ENCODE assay signal across 8 cellular contexts in genomic region chr3:138329984-138330293, GRCh38. TPM values are rescaled to one million over a fixed set of nuclear protein-coding genes. Genes with fewer than 3 reads are reported as not detected.
DNase-seq lines count a peak whose midpoint lies in the region; ATAC-seq and TF ChIP-seq lines count a peak whose summit lies in the region.

No MANE protein-coding gene starts in this region.

- no peak overlapping the region for H2AK5ac ChIP-seq in H9 (ENCODE audit: insufficient read length, low read length)

- H3K56ac ChIP-seq in H9 (ENCODE audit: insufficient read length, low read depth, low read length), result no peak overlapping the region

- no peak overlapping the region for H3K14ac ChIP-seq in H9 (ENCODE audit: insufficient read depth, low read length)

- no peak overlapping the region for H4K8ac ChIP-seq in H9 (replicated peaks; ENCODE audit: insufficient read length, low read depth, low read length)

- TF ChIP-seq CTCF in H9 (conservative IDR thresholded peaks at IDR 0.05), result no peak
- no peak for TF ChIP-seq CTCF in WTC11 (IDR thresholded peaks at IDR 0.05)
- no peak for TF ChIP-seq CTCF in glutamatergic neuron (IDR thresholded peaks at IDR 0.05; ENCODE audit: partially characterized antibody, unreplicated experiment)

- H3K79me1 ChIP-seq in H9 (ENCODE audit: insufficient read depth, low read depth, low read length, poor library complexity, severe bottlenecking), result no peaks in the 10 kb centered on the region

- no peak overlapping the region for H3K18ac ChIP-seq in H9 (ENCODE audit: insufficient read length, low read depth, low read length)

- no peaks in the 10 kb centered on the region for H3K79me2 ChIP-seq in H9 (ENCODE audit: insufficient read depth, low read length)

- no peak overlapping the region for H3T11ph ChIP-seq in H9 (ENCODE audit: low read length)

- no peak overlapping the region for H3K27ac ChIP-seq in H9 (ENCODE audit: insufficient read length, low read depth, low read length)

- WGBS in H9 (ENCODE audit: extremely low coverage, insufficient read length, low lambda C conversion rate), result no CpG with 5 or more reads among the region's 7 CpGs

- POLR2A ChIA-PET in WTC11 (lab: Charles Lee), result no interaction called here

- H3K27me3 ChIP-seq in H9 (ENCODE audit: insufficient read depth, low read length), result no peaks in the 10 kb centered on the region

- CTCF ChIA-PET in WTC11 (lab: Charles Lee), result no interaction called here

- H3K4me3 Mint-ChIP-seq in H9 (peak overlapping the region; percentile 82 to 91), WTC11 (peak overlapping the region; percentile 85), glutamatergic neuron (ENCODE audit: unreplicated experiment) (peak overlapping the region; percentile 94)

- H3K4me1 ChIP-seq in H9 (ENCODE audit: insufficient read depth, low read length), result peaks cover 4% of the 10 kb centered on the region

- no peak overlapping the region for H2BK15ac ChIP-seq in H9 (ENCODE audit: low read depth, low read length)

- H3K27me3 Mint-ChIP-seq in H9 (ENCODE audit: low read depth) (peaks cover 8% of the 10 kb centered on the region), WTC11 (ENCODE audit: low read depth) (no peaks in the 10 kb centered on the region), glutamatergic neuron (ENCODE audit: unreplicated experiment) (peaks cover 3% of the 10 kb centered on the region)

- no peak overlapping the region for H4K5ac ChIP-seq in H9 (ENCODE audit: insufficient read length, low read depth, low read length)

- H3K4me3 ChIP-seq in skeletal muscle cell (ENCODE audit: low read depth, low read length), result peak overlapping the region; percentile 67

- no peak overlapping the region for H2BK5ac ChIP-seq in H9 (ENCODE audit: insufficient read length, low read length)

- H3K9me3 ChIP-seq in H9 (ENCODE audit: control insufficient read depth, low read depth, low read length), result no peaks in the 10 kb centered on the region

- H3K4ac ChIP-seq in H9 (ENCODE audit: low read depth, low read length), result no peak overlapping the region

- H3K9ac ChIP-seq in H9 (ENCODE audit: extremely low read depth, insufficient read length, low read length), result no peak overlapping the region

- H3K23me2 ChIP-seq in H9 (ENCODE audit: insufficient read length, low read depth, low read length, poor library complexity, severe bottlenecking), result peaks cover 7% of the 10 kb centered on the region

- DNase-seq in H9 (no peak), WTC11 (ENCODE audit: low spot score) (no peak), glutamatergic neuron (no peak), skeletal muscle cell (ENCODE audit: low read depth) (no peak), NAMALWA (ENCODE audit: low spot score) (no peak), NCI-H1930 (lab: John Stamatoyannopoulos, UW) (no peak)

- no peak for TF ChIP-seq POLR2A in GM18505 (IDR thresholded peaks at IDR 0.05; ENCODE audit: borderline replicate concordance, extremely low read depth, insufficient read depth, insufficient read length)

- H3K23ac ChIP-seq in H9 (ENCODE audit: insufficient read length, low read depth, low read length), result no peak overlapping the region

- no peak overlapping the region; a peak in 1 of 7 replicates for H3K27ac Mint-ChIP-seq in H9
- H3K27ac Mint-ChIP-seq in WTC11, result no peak overlapping the region
- peak overlapping the region; percentile 92 for H3K27ac Mint-ChIP-seq in glutamatergic neuron (ENCODE audit: unreplicated experiment)

- H3K36me3 Mint-ChIP-seq in H9 (ENCODE audit: insufficient read depth in 1 of 3, low read depth in 3 of 3) (no peaks in the 10 kb centered on the region), WTC11 (no peaks in the 10 kb centered on the region), glutamatergic neuron (ENCODE audit: unreplicated experiment) (no peaks in the 10 kb centered on the region)

- H3K9me3 Mint-ChIP-seq in H9 (no peaks in the 10 kb centered on the region), WTC11 (no peaks in the 10 kb centered on the region), glutamatergic neuron (ENCODE audit: unreplicated experiment) (peaks cover 7% of the 10 kb centered on the region)

- H4K91ac ChIP-seq in H9 (ENCODE audit: insufficient read length, low read depth, low read length), result no peak overlapping the region

- ATAC-seq in WTC11, result no peak
- no peak for ATAC-seq in GM18505 (IDR thresholded peaks at IDR 0.05; ENCODE audit: unreplicated experiment)
- ATAC-seq in GM18867 (IDR thresholded peaks at IDR 0.05; ENCODE audit: unreplicated experiment), result no peak

- H2BK20ac ChIP-seq in H9 (ENCODE audit: low read depth, low read length, poor library complexity, severe bottlenecking), result no peak overlapping the region

- H3K4me2 ChIP-seq in H9 (ENCODE audit: insufficient read depth, insufficient read length, low read length), result peak overlapping the region; percentile 55

- no peak overlapping the region for H2AFZ ChIP-seq in H9 (ENCODE audit: low read length)

- no peak overlapping the region for H2BK120ac ChIP-seq in H9 (ENCODE audit: low read depth, low read length, poor library complexity, severe bottlenecking)

- H3K4me1 Mint-ChIP-seq in H9, result peaks cover 17 to 23% of the 10 kb centered on the region in 2 experiments
- H3K4me1 Mint-ChIP-seq in WTC11, result peaks cover 15% of the 10 kb centered on the region
- peaks cover 7% of the 10 kb centered on the region for H3K4me1 Mint-ChIP-seq in glutamatergic neuron (ENCODE audit: low read depth, unreplicated experiment)

- H4K20me1 ChIP-seq in H9 (ENCODE audit: control insufficient read depth, insufficient read depth, insufficient read length), result no peaks in the 10 kb centered on the region

- H2BK12ac ChIP-seq in H9 (ENCODE audit: insufficient read length, low read depth, low read length), result no peak overlapping the region

TF ChIP-seq in WTC11, 78 proteins besides CTCF, POLR2A, EP300 and RAD21 (continues in another document):
- TF ChIP-seq CBFB (CRISPR knock-in tag; IDR thresholded peaks at IDR 0.05; ENCODE audit: low read depth) (no peak), ZBTB21 (CRISPR knock-in tag; IDR thresholded peaks at IDR 0.05; ENCODE audit: borderline replicate concordance) (no peak), ZNF121 (CRISPR knock-in tag; IDR thresholded peaks at IDR 0.05) (no peak), SP1 (CRISPR knock-in tag; conservative IDR thresholded peaks at IDR 0.05) (peak; percentile 26; the same call in 1 of the 2 replicates), GABPB1 (CRISPR knock-in tag; IDR thresholded peaks at IDR 0.05) (no peak), CREB1 (CRISPR knock-in tag; IDR thresholded peaks at IDR 0.05) (no peak), ZNF317 (CRISPR knock-in tag; IDR thresholded peaks at IDR 0.05; ENCODE audit: borderline replicate concordance, low read depth) (no peak), ZNF232 (CRISPR knock-in tag; IDR thresholded peaks at IDR 0.05) (no peak), ESRRA (CRISPR knock-in tag; IDR thresholded peaks at IDR 0.05; ENCODE audit: borderline replicate concordance) (no peak), AFF4 (CRISPR knock-in tag; IDR thresholded peaks at IDR 0.05; ENCODE audit: borderline replicate concordance) (no peak)
- TF ChIP-seq, protein P1, sequence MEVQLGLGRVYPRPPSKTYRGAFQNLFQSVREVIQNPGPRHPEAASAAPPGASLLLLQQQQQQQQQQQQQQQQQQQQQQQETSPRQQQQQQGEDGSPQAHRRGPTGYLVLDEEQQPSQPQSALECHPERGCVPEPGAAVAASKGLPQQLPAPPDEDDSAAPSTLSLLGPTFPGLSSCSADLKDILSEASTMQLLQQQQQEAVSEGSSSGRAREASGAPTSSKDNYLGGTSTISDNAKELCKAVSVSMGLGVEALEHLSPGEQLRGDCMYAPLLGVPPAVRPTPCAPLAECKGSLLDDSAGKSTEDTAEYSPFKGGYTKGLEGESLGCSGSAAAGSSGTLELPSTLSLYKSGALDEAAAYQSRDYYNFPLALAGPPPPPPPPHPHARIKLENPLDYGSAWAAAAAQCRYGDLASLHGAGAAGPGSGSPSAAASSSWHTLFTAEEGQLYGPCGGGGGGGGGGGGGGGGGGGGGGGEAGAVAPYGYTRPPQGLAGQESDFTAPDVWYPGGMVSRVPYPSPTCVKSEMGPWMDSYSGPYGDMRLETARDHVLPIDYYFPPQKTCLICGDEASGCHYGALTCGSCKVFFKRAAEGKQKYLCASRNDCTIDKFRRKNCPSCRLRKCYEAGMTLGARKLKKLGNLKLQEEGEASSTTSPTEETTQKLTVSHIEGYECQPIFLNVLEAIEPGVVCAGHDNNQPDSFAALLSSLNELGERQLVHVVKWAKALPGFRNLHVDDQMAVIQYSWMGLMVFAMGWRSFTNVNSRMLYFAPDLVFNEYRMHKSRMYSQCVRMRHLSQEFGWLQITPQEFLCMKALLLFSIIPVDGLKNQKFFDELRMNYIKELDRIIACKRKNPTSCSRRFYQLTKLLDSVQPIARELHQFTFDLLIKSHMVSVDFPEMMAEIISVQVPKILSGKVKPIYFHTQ (CRISPR knock-in tag; IDR thresholded peaks at IDR 0.05), result no peak

RNA-seq across cellular contexts. Expression of gene NME9, which starts 0.3 kb away (rescaled TPM):
- total RNA-seq in H9 (2021) (not detected in 2 replicates), WTC11 (2021) (not detected in 3 replicates), glutamatergic neuron (ENCODE audit: unreplicated experiment) (0.47 TPM)

RNA-seq across cellular contexts. Expression of gene MRAS, which starts 18.4 kb away (rescaled TPM):
- 10.6 and 10.9 TPM in 2 replicates for total RNA-seq in H9 (2021)
- total RNA-seq in WTC11 (2021), result 11.1 to 14.8 TPM (median 11.7 TPM) in 3 replicates
- total RNA-seq in glutamatergic neuron (ENCODE audit: unreplicated experiment), result 41.5 TPM
